In genomic region chr12:79114896-79115295, GRCh38 we compare ENCODE assay signal across 24 cellular contexts.
"Had no signal": no experiment of that assay in that cellular context is flagged by ENCODE, and none has a peak within 500 bp of the region (broad histone marks: within the 10 kb centered on the region; RNA-seq: fewer than 3 reads in every experiment).

No MANE protein-coding gene starts in this region.

- H3K4me3 ChIP-seq: adrenal gland, K562, SJSA1 had no signal

- H3K9me3 ChIP-seq: adrenal gland, SJSA1 had no signal

- H3K36me3 Mint-ChIP-seq: activated naive CD8-positive, alpha-beta T cell treated with anti-CD3 and anti-CD28 coated beads, Interleukin-2, amount 10 ng/mL, durations not matched to agents 7 days and 5 days had no signal

- DNase-seq: activated CD4-positive, alpha-beta T cell treated with anti-CD3 and anti-CD28 coated beads for 4 hours; activated CD4-positive, alpha-beta T cell treated with anti-CD3 and anti-CD28 coated beads, Interleukin-2, amount 50 U/mL, for 4 hours; activated CD8-positive, alpha-beta memory T cell treated with anti-CD3 and anti-CD28 coated beads, Interleukin-2, amount 50 U/mL, for 48 hours; activated CD8-positive, alpha-beta T cell treated with anti-CD3 and anti-CD28 coated beads, Interleukin-2, amount 10 ng/mL, durations not matched to agents 7 days and 5 days; activated naive CD4-positive, alpha-beta T cell treated with anti-CD3 and anti-CD28 coated beads, Interleukin-2, amount 50 U/mL, for 16 hours; activated naive CD8-positive, alpha-beta T cell treated with anti-CD3 and anti-CD28 coated beads, Interleukin-2, amount 10 ng/mL, durations not matched to agents 7 days and 5 days; activated T-cell treated with anti-CD3 and anti-CD28 coated beads, Interleukin-2, amount 50 U/mL, for 1 hour; adrenal gland; anterior cingulate cortex; cerebellar nuclear complex; Karpas-422; MM.1S; NCI-H1694 treated with DMSO at 0.1 percent for 48 hours; NCI-H510A treated with DMSO at 0.1 percent for 48 hours; NCI-H774; NK-92 treated with Interleukin-12 subunit alpha and Interleukin-12 subunit beta, amount 100 ng/mL, for 24 hours; OCI-M1; Right ventricle myocardium superior; RPMI8226 had no signal

- H3K4me1 ChIP-seq: adrenal gland, SJSA1 had no signal

- H3K36me3 ChIP-seq: adrenal gland, SJSA1 had no signal

- ATAC-seq: activated CD4-positive, CD25-positive, alpha-beta regulatory T cell treated with anti-CD3 and anti-CD28 coated beads, Interleukin-2, amount 50 U/mL, for 24 hours; activated CD8-positive, alpha-beta T cell treated with anti-CD3 and anti-CD28 coated beads, Interleukin-2, amount 10 ng/mL, durations not matched to agents 7 days and 5 days; K562; Panc1 had no signal

- H3K4me1 Mint-ChIP-seq: activated naive CD8-positive, alpha-beta T cell treated with anti-CD3 and anti-CD28 coated beads, Interleukin-2, amount 10 ng/mL, durations not matched to agents 7 days and 5 days had no signal

- H3K4me3 Mint-ChIP-seq: activated CD8-positive, alpha-beta T cell treated with anti-CD3 and anti-CD28 coated beads, Interleukin-2, amount 10 ng/mL, durations not matched to agents 7 days and 5 days; activated naive CD8-positive, alpha-beta T cell treated with anti-CD3 and anti-CD28 coated beads, Interleukin-2, amount 10 ng/mL, durations not matched to agents 7 days and 5 days; T-helper 1 cell treated with Interleukin-12 subunit alpha and Interleukin-12 subunit beta and Interleukin-4 antibody, amounts not matched to agents 30 μg/mL and 1 μg/mL, for 36 hours had no signal

- H3K27me3 Mint-ChIP-seq: activated naive CD8-positive, alpha-beta T cell treated with anti-CD3 and anti-CD28 coated beads, Interleukin-2, amount 10 ng/mL, durations not matched to agents 7 days and 5 days had no signal

- H3K27ac ChIP-seq: adrenal gland, SJSA1 had no signal

- H3K27ac Mint-ChIP-seq: activated CD8-positive, alpha-beta T cell treated with anti-CD3 and anti-CD28 coated beads, Interleukin-2, amount 10 ng/mL, durations not matched to agents 7 days and 5 days; activated naive CD8-positive, alpha-beta T cell treated with anti-CD3 and anti-CD28 coated beads, Interleukin-2, amount 10 ng/mL, durations not matched to agents 7 days and 5 days; T-helper 1 cell treated with Interleukin-12 subunit alpha and Interleukin-12 subunit beta and Interleukin-4 antibody, amounts not matched to agents 30 μg/mL and 1 μg/mL, for 36 hours had no signal

- H3K9me3 Mint-ChIP-seq: activated naive CD8-positive, alpha-beta T cell treated with anti-CD3 and anti-CD28 coated beads, Interleukin-2, amount 10 ng/mL, durations not matched to agents 7 days and 5 days; T-helper 1 cell treated with Interleukin-12 subunit alpha and Interleukin-12 subunit beta and Interleukin-4 antibody, amounts not matched to agents 30 μg/mL and 1 μg/mL, for 36 hours had no signal
